ENCODE assay signal across 1 cellular context in genomic region chr3:88460369-88460768, GRCh38.
TF ChIP-seq lines count a peak whose summit lies in the region.

No MANE protein-coding gene starts in this region.

TF ChIP-seq in K562, 482 proteins besides CTCF, POLR2A, EP300 and RAD21 (continued from another document):
- TF ChIP-seq, protein P1, sequence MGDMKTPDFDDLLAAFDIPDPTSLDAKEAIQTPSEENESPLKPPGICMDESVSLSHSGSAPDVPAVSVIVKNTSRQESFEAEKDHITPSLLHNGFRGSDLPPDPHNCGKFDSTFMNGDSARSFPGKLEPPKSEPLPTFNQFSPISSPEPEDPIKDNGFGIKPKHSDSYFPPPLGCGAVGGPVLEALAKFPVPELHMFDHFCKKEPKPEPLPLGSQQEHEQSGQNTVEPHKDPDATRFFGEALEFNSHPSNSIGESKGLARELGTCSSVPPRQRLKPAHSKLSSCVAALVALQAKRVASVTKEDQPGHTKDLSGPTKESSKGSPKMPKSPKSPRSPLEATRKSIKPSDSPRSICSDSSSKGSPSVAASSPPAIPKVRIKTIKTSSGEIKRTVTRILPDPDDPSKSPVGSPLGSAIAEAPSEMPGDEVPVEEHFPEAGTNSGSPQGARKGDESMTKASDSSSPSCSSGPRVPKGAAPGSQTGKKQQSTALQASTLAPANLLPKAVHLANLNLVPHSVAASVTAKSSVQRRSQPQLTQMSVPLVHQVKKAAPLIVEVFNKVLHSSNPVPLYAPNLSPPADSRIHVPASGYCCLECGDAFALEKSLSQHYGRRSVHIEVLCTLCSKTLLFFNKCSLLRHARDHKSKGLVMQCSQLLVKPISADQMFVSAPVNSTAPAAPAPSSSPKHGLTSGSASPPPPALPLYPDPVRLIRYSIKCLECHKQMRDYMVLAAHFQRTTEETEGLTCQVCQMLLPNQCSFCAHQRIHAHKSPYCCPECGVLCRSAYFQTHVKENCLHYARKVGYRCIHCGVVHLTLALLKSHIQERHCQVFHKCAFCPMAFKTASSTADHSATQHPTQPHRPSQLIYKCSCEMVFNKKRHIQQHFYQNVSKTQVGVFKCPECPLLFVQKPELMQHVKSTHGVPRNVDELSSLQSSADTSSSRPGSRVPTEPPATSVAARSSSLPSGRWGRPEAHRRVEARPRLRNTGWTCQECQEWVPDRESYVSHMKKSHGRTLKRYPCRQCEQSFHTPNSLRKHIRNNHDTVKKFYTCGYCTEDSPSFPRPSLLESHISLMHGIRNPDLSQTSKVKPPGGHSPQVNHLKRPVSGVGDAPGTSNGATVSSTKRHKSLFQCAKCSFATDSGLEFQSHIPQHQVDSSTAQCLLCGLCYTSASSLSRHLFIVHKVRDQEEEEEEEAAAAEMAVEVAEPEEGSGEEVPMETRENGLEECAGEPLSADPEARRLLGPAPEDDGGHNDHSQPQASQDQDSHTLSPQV (IDR thresholded peaks at IDR 0.05), result no peak
- TF ChIP-seq, protein P2, sequence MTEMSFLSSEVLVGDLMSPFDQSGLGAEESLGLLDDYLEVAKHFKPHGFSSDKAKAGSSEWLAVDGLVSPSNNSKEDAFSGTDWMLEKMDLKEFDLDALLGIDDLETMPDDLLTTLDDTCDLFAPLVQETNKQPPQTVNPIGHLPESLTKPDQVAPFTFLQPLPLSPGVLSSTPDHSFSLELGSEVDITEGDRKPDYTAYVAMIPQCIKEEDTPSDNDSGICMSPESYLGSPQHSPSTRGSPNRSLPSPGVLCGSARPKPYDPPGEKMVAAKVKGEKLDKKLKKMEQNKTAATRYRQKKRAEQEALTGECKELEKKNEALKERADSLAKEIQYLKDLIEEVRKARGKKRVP (CRISPR knock-in tag; IDR thresholded peaks at IDR 0.05), result no peak
- no peak for TF ChIP-seq PYGO2 (tag; IDR thresholded peaks at IDR 0.05)
TF ChIP-seq in K562: peak in this region for 2.
